In the genomic region with DNA sequence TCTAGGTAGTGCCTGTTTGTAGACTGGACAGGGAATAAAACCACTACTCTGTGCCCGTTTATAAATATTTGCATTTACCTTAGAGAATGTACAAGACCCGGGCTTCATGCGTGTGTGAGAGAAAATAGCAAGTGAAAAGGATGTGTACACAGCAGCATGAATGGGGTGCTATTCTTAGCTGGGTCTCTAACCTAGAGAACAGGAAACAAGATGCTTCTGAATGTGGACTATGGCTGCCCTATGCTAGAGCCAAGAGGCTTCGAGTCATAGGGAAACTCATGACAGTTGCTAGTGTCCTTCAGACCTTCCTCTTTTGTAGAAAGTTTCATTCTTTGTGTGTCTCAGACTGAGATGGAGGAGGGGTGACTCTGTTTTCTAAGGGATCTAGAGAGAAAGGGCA, we compare ENCODE assay signal across 8 cellular contexts. TPM values are rescaled to one million over a fixed set of nuclear protein-coding genes. Genes with fewer than 3 reads are reported as not detected.
DNase-seq lines count a peak whose midpoint lies in the region; ATAC-seq, FAIRE-seq and TF ChIP-seq lines count a peak whose summit lies in the region.
"Not testable (repeated sequence)": the region's sequence is repeated elsewhere in the genome, so short reads cannot be mapped to it uniquely, and the experiment has no call there.
"Had no signal": no experiment of that assay in that cellular context is flagged by ENCODE, and none has a peak within 500 bp of the region (broad histone marks: within the 10 kb centered on the region; RNA-seq: fewer than 3 reads in every experiment).

No MANE protein-coding gene starts in this region.

- peak; percentile 100 for ATAC-seq in GM18907 (IDR thresholded peaks at IDR 0.05; ENCODE audit: unreplicated experiment)
- peak; percentile 96 for ATAC-seq in GM21390 (IDR thresholded peaks at IDR 0.05; ENCODE audit: unreplicated experiment)
- ATAC-seq in HG02763 (IDR thresholded peaks at IDR 0.05; ENCODE audit: unreplicated experiment) = peak; percentile 98
- peak; percentile 99 for ATAC-seq in HG03108 (IDR thresholded peaks at IDR 0.05; ENCODE audit: unreplicated experiment)
- peak; percentile 98 for ATAC-seq in HG03575 (IDR thresholded peaks at IDR 0.05; ENCODE audit: extremely low read depth, insufficient number of reproducible peaks, low FRiP score, unreplicated experiment)
- ATAC-seq in GM12878 = peak; percentile 98
- ATAC-seq in naive B cell (ENCODE audit: low read depth in 2 of 2) = peak; percentile 93

- not testable (repeated sequence) for H3K9me3 ChIP-seq in GM12878 (replicated peaks; ENCODE audit: control insufficient read depth, insufficient read depth, low read length)

- BruUV-seq in GM12878 (replicated peaks; lab: Mats Ljungman, UMichigan) = not testable (repeated sequence)

- H3K4me3 ChIP-seq in GM12878 = not testable (repeated sequence)

- TF ChIP-seq RAD21 in GM12878 (IDR thresholded peaks at IDR 0.05; ENCODE audit: insufficient read depth, low read depth, low read length) = not testable (repeated sequence)

- H3K27ac ChIP-seq in GM12878 (ENCODE audit: control insufficient read depth, insufficient read depth) = not testable (repeated sequence)

- not testable (repeated sequence) for H3K4me2 ChIP-seq in GM12878 (ENCODE audit: control insufficient read depth, insufficient read depth)

- H3K36me3 Mint-ChIP-seq in naive B cell = not testable (repeated sequence)

- H3K27me3 Mint-ChIP-seq in naive B cell = not testable (repeated sequence)

- not testable (repeated sequence) for H3K36me3 ChIP-seq in GM12878 (ENCODE audit: control insufficient read depth in 2 of 2, insufficient read depth in 2 of 2, low read length in 1 of 2)

- peak overlapping the region in 3 of 6 donors; percentile 47 to 85 (median 54) for H3K27ac Mint-ChIP-seq in naive B cell

- not testable (repeated sequence) for H3K4me1 ChIP-seq in GM12878 (ENCODE audit: control insufficient read depth, insufficient read depth, low read length)

- peak overlapping the region in 2 of 8 donors; percentile 32 to 44 for H3K4me3 Mint-ChIP-seq in naive B cell

- not testable (repeated sequence) for H3K9ac ChIP-seq in GM12878 (ENCODE audit: control insufficient read depth, insufficient read depth, low read length)

- not testable (repeated sequence) for H3K27me3 ChIP-seq in GM12878 (replicated peaks in 1 of 2; ENCODE audit: control insufficient read depth in 2 of 2, insufficient read depth in 2 of 2, low read length in 1 of 2)

- peaks cover 0 to 10% (median 4%) of the 10 kb centered on the region in 3 donors for H3K4me1 Mint-ChIP-seq in naive B cell

- not testable (repeated sequence) for H3K9me3 Mint-ChIP-seq in naive B cell

- SMC1A ChIA-PET in GM12878 (lab: Charles Lee; ENCODE audit: uncharacterized antibody, unreplicated experiment) = not testable (repeated sequence)

- FAIRE-seq in GM12878 (lab: Jason Lieb, UNC) = not testable (repeated sequence)

- H3K79me2 ChIP-seq in GM12878 (ENCODE audit: control insufficient read depth, insufficient read depth, low read length) = not testable (repeated sequence)

- intact Hi-C loops in GM12878 (cut with micrococcal nuclease; ENCODE audit: unreplicated experiment) = not testable (repeated sequence)

- RAD21 ChIA-PET in GM12878 (lab: Charles Lee; ENCODE audit: unreplicated experiment) = not testable (repeated sequence)

- not testable (repeated sequence) for TF ChIP-seq EP300 in GM12878 (IDR thresholded peaks at IDR 0.05; ENCODE audit: borderline replicate concordance in 1 of 2, control insufficient read depth in 1 of 2, low read depth in 2 of 2, low read length in 2 of 2)

- POLR2A ChIA-PET in GM12878 (lab: Charles Lee) = not testable (repeated sequence)

- DNase-seq in GM12878 (ENCODE audit: low read depth, low spot score) = not testable (repeated sequence)
- peak; percentile 2 for DNase-seq in naive B cell

- H2AFZ ChIP-seq in GM12878 (ENCODE audit: control insufficient read depth, low read depth, low read length) = not testable (repeated sequence)

- in situ Hi-C loops in GM12878 (cut with MboI) = not testable (repeated sequence)

- not testable (repeated sequence) for TF ChIP-seq POLR2A in GM12878 (IDR thresholded peaks at IDR 0.05; ENCODE audit: low read depth, low read length)

- 0% methylated on average over 3 of the region's 4 CpGs for WGBS in GM12878 (ENCODE audit: insufficient coverage, insufficient replicate concordance, low lambda C conversion rate, missing lambda C conversion rate)

- CTCF ChIA-PET in GM12878 (lab: Yijun Ruan, JAX) = not testable (repeated sequence)

- H4K20me1 ChIP-seq in GM12878 (ENCODE audit: control insufficient read depth, insufficient read depth) = not testable (repeated sequence)

- not testable (repeated sequence) for TF ChIP-seq CTCF in GM12878 (IDR thresholded peaks at IDR 0.05 in 2 of 3, conservative IDR thresholded peaks at IDR 0.05 in 1 of 3; ENCODE audit: control insufficient read depth in 2 of 3, extremely low read depth in 1 of 3, insufficient read depth in 1 of 3, low read depth in 3 of 3, low read length in 3 of 3)

RNA-seq across cellular contexts. Expression of gene SRGAP2C, which starts 39.9 kb away (rescaled TPM):
- total RNA-seq in GM12878 (2013; cell fraction: nucleolus; rRNA removed) = 3.1 and 3.3 TPM in 2 replicates
- total RNA-seq in GM12878 (2014; rRNA removed) (1.7 and 2.4 TPM in 2 replicates), GM12878 (2014; rRNA removed; fragmentation: Illumina TruSeq; extraction: Trizol) (2.3 TPM in 2 replicates), GM12878 (2021) (6.0 and 7.6 TPM in 2 replicates)
- polyA plus RNA-seq in GM12878 (2011; ENCODE audit: low read depth) = 0.73 TPM
- polyA plus RNA-seq in GM12878 (2011; rRNA removed) (3.5 and 4.0 TPM in 2 replicates), GM12878 (2014; fragmentation: Illumina TruSeq; extraction: Trizol) (1.7 and 2.3 TPM in 2 replicates), GM12878 (2014; fragmentation: Nextera tagmentation; extraction: Ambion mirVana) (1 to 10 TPM in 1 of 2 experiments, under 1 TPM in 1; 0.82 to 1.4 TPM), GM12878 (2014; rRNA removed) (1.0 and 1.2 TPM in 2 replicates), GM12878 (2016; fragmentation: Nextera tagmentation; extraction: Ambion mirVana) (1 to 10 TPM; 2.3 to 2.6 TPM), naive B cell (ENCODE audit: low read depth in 6 of 6) (1 to 10 TPM; 1.3 to 2.7 (median 2.0) TPM)
- polyA plus RNA-seq in GM12878 (2011; cell fraction: cytosol; rRNA removed) = 1.5 and 2.7 TPM in 2 replicates
- 2.2 and 2.9 TPM in 2 replicates for polyA plus RNA-seq in GM12878 (2011; cell fraction: nucleus; rRNA removed)
- 1.2 and 1.8 TPM in 2 replicates for polyA plus RNA-seq in GM12878 (2012)
- 4.6 and 8.3 TPM in 2 replicates for polyA minus RNA-seq in GM12878 (2011; rRNA and poly(A)+ RNA removed)
- 2.4 and 9.0 TPM in 2 replicates for polyA minus RNA-seq in GM12878 (2011; cell fraction: cytosol; rRNA and poly(A)+ RNA removed)
- polyA minus RNA-seq in GM12878 (2011; cell fraction: nucleus; rRNA and poly(A)+ RNA removed) = 3.4 and 4.5 TPM in 2 replicates

RNA-seq across cellular contexts. Expression of gene FAM72B, which starts 40.6 kb away (rescaled TPM):
- total RNA-seq in GM12878 (2013; cell fraction: nucleolus; rRNA removed) = 7.6 and 13.5 TPM in 2 replicates
- total RNA-seq in GM12878 (2014; rRNA removed) (11.1 and 15.3 TPM in 2 replicates), GM12878 (2014; rRNA removed; fragmentation: Illumina TruSeq; extraction: Trizol) (18.7 and 18.8 TPM in 2 replicates), GM12878 (2021) (11.9 and 13.6 TPM in 2 replicates)
- polyA plus RNA-seq in GM12878 (2011; ENCODE audit: low read depth) = 4.1 TPM
- polyA plus RNA-seq in GM12878 (2011; rRNA removed) (37.8 and 65.2 TPM in 2 replicates), GM12878 (2014; fragmentation: Illumina TruSeq; extraction: Trizol) (25.9 and 31.3 TPM in 2 replicates), GM12878 (2014; fragmentation: Nextera tagmentation; extraction: Ambion mirVana) (1 to 10 TPM; 7.3 to 9.9 TPM), GM12878 (2014; rRNA removed) (13.0 and 16.1 TPM in 2 replicates), GM12878 (2016; fragmentation: Nextera tagmentation; extraction: Ambion mirVana) (10 to 100 TPM; 22.1 to 25.4 TPM), naive B cell (ENCODE audit: low read depth in 6 of 6) (1 to 10 TPM in 1 of 6 donors, not detected in 5; 1.5 TPM)
- 18.0 and 22.4 TPM in 2 replicates for polyA plus RNA-seq in GM12878 (2011; cell fraction: cytosol; rRNA removed)
- polyA plus RNA-seq in GM12878 (2011; cell fraction: nucleus; rRNA removed) = 22.5 and 30.2 TPM in 2 replicates
- 5.8 and 11.4 TPM in 2 replicates for polyA plus RNA-seq in GM12878 (2012)
- polyA minus RNA-seq in GM12878 (2011; rRNA and poly(A)+ RNA removed) = 57.1 and 61.5 TPM in 2 replicates
- polyA minus RNA-seq in GM12878 (2011; cell fraction: cytosol; rRNA and poly(A)+ RNA removed) = 14.4 and 19.5 TPM in 2 replicates
- 23.9 and 31.6 TPM in 2 replicates for polyA minus RNA-seq in GM12878 (2011; cell fraction: nucleus; rRNA and poly(A)+ RNA removed)
- total RNA-seq: left ventricle myocardium inferior had no signal
